In the genomic region with DNA sequence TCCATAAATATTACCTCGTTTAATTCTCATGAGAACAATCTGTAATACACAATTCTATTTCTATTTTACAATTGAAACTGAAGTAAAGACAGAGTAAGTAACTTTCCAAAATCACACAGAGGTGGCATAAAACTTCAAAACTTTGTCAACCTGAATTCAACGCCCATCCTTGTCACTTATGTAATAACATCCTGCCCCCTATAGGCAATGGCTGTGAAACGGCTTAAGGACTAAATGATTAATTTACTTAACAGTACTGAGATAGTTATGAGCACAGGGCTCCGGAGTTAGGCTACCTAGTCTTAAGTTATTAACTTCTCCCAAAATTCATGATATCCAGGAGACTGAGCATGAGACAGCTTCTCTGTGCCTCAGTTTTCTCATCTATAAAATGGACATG, we compare ENCODE assay signal across 1 cellular context.
TF ChIP-seq lines count a peak whose summit lies in the region.

No MANE protein-coding gene starts in this region.

TF ChIP-seq in WTC11, 78 proteins besides CTCF, POLR2A, EP300 and RAD21 (continued from another document):
- TF ChIP-seq, protein P1, sequence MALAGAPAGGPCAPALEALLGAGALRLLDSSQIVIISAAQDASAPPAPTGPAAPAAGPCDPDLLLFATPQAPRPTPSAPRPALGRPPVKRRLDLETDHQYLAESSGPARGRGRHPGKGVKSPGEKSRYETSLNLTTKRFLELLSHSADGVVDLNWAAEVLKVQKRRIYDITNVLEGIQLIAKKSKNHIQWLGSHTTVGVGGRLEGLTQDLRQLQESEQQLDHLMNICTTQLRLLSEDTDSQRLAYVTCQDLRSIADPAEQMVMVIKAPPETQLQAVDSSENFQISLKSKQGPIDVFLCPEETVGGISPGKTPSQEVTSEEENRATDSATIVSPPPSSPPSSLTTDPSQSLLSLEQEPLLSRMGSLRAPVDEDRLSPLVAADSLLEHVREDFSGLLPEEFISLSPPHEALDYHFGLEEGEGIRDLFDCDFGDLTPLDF (CRISPR knock-in tag; IDR thresholded peaks at IDR 0.05): no peak
- TF ChIP-seq, protein P2, sequence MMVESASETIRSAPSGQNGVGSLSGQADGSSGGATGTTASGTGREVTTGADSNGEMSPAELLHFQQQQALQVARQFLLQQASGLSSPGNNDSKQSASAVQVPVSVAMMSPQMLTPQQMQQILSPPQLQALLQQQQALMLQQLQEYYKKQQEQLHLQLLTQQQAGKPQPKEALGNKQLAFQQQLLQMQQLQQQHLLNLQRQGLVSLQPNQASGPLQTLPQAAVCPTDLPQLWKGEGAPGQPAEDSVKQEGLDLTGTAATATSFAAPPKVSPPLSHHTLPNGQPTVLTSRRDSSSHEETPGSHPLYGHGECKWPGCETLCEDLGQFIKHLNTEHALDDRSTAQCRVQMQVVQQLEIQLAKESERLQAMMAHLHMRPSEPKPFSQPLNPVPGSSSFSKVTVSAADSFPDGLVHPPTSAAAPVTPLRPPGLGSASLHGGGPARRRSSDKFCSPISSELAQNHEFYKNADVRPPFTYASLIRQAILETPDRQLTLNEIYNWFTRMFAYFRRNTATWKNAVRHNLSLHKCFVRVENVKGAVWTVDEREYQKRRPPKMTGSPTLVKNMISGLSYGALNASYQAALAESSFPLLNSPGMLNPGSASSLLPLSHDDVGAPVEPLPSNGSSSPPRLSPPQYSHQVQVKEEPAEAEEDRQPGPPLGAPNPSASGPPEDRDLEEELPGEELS (CRISPR knock-in tag; IDR thresholded peaks at IDR 0.05): no peak
- TF ChIP-seq, protein P3, sequence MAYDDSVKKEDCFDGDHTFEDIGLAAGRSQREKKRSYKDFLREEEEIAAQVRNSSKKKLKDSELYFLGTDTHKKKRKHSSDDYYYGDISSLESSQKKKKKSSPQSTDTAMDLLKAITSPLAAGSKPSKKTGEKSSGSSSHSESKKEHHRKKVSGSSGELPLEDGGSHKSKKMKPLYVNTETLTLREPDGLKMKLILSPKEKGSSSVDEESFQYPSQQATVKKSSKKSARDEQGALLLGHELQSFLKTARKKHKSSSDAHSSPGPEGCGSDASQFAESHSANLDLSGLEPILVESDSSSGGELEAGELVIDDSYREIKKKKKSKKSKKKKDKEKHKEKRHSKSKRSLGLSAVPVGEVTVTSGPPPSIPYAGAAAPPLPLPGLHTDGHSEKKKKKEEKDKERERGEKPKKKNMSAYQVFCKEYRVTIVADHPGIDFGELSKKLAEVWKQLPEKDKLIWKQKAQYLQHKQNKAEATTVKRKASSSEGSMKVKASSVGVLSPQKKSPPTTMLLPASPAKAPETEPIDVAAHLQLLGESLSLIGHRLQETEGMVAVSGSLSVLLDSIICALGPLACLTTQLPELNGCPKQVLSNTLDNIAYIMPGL (CRISPR knock-in tag; IDR thresholded peaks at IDR 0.05): no peak
- no peak for TF ChIP-seq ESRRA (CRISPR knock-in tag; IDR thresholded peaks at IDR 0.05; ENCODE audit: borderline replicate concordance)
